Comparison of ENCODE assay signal across 1 cellular context in genomic region chr14:67387195-67387594, GRCh38.
TF ChIP-seq lines count a peak whose summit lies in the region.

No MANE protein-coding gene starts in this region.

TF ChIP-seq in IMR-90, 13 proteins besides CTCF, POLR2A, EP300 and RAD21 (continued from another document):
- no peak for TF ChIP-seq BHLHE40 (IDR thresholded peaks at IDR 0.05; ENCODE audit: low read depth, low read length)
- TF ChIP-seq RCOR1 (IDR thresholded peaks at IDR 0.05; ENCODE audit: insufficient replicate concordance, low read length): no peak
- no peak for TF ChIP-seq CEBPB (IDR thresholded peaks at IDR 0.05; ENCODE audit: low read depth, low read length)
- no peak for TF ChIP-seq MAFK (IDR thresholded peaks at IDR 0.05; ENCODE audit: low read depth, low read length)
- no peak for TF ChIP-seq SMC3 (IDR thresholded peaks at IDR 0.05; ENCODE audit: low read depth, low read length)
- TF ChIP-seq RFX5 (IDR thresholded peaks at IDR 0.05; ENCODE audit: low read depth, low read length): no peak
- TF ChIP-seq CHD1 (IDR thresholded peaks at IDR 0.05; ENCODE audit: low read depth, low read length): no peak
- TF ChIP-seq NFE2L2 (IDR thresholded peaks at IDR 0.05; ENCODE audit: low read depth, low read length): no peak
- no peak for TF ChIP-seq MAZ (IDR thresholded peaks at IDR 0.05; ENCODE audit: borderline replicate concordance, low read depth, low read length)
